Comparison of ENCODE assay signal across 1 cellular context in genomic region chr17:40361063-40361924, GRCh38.
TF ChIP-seq lines count a peak whose summit lies in the region.

No MANE protein-coding gene starts in this region.

TF ChIP-seq in WTC11, 78 proteins besides CTCF, POLR2A, EP300 and RAD21:
- TF ChIP-seq ZNF219 (CRISPR knock-in tag; IDR thresholded peaks at IDR 0.05; ENCODE audit: borderline replicate concordance) (no peak), ZNF121 (CRISPR knock-in tag; IDR thresholded peaks at IDR 0.05) (no peak), PRRX2 (CRISPR knock-in tag; IDR thresholded peaks at IDR 0.05) (no peak), MYBL2 (CRISPR knock-in tag; IDR thresholded peaks at IDR 0.05) (no peak), ATF6 (CRISPR knock-in tag; IDR thresholded peaks at IDR 0.05) (no peak), TP53 (CRISPR knock-in tag; IDR thresholded peaks at IDR 0.05) (no peak), CREM (CRISPR knock-in tag; IDR thresholded peaks at IDR 0.05) (no peak), GABPB1 (CRISPR knock-in tag; IDR thresholded peaks at IDR 0.05) (no peak), MLX (CRISPR knock-in tag; IDR thresholded peaks at IDR 0.05) (no peak), TEAD4 (CRISPR knock-in tag; IDR thresholded peaks at IDR 0.05) (no peak)
- TF ChIP-seq, protein P1, sequence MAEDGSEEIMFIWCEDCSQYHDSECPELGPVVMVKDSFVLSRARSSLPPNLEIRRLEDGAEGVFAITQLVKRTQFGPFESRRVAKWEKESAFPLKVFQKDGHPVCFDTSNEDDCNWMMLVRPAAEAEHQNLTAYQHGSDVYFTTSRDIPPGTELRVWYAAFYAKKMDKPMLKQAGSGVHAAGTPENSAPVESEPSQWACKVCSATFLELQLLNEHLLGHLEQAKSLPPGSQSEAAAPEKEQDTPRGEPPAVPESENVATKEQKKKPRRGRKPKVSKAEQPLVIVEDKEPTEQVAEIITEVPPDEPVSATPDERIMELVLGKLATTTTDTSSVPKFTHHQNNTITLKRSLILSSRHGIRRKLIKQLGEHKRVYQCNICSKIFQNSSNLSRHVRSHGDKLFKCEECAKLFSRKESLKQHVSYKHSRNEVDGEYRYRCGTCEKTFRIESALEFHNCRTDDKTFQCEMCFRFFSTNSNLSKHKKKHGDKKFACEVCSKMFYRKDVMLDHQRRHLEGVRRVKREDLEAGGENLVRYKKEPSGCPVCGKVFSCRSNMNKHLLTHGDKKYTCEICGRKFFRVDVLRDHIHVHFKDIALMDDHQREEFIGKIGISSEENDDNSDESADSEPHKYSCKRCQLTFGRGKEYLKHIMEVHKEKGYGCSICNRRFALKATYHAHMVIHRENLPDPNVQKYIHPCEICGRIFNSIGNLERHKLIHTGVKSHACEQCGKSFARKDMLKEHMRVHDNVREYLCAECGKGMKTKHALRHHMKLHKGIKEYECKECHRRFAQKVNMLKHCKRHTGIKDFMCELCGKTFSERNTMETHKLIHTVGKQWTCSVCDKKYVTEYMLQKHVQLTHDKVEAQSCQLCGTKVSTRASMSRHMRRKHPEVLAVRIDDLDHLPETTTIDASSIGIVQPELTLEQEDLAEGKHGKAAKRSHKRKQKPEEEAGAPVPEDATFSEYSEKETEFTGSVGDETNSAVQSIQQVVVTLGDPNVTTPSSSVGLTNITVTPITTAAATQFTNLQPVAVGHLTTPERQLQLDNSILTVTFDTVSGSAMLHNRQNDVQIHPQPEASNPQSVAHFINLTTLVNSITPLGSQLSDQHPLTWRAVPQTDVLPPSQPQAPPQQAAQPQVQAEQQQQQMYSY (CRISPR knock-in tag; IDR thresholded peaks at IDR 0.05): no peak
- TF ChIP-seq, protein P2, sequence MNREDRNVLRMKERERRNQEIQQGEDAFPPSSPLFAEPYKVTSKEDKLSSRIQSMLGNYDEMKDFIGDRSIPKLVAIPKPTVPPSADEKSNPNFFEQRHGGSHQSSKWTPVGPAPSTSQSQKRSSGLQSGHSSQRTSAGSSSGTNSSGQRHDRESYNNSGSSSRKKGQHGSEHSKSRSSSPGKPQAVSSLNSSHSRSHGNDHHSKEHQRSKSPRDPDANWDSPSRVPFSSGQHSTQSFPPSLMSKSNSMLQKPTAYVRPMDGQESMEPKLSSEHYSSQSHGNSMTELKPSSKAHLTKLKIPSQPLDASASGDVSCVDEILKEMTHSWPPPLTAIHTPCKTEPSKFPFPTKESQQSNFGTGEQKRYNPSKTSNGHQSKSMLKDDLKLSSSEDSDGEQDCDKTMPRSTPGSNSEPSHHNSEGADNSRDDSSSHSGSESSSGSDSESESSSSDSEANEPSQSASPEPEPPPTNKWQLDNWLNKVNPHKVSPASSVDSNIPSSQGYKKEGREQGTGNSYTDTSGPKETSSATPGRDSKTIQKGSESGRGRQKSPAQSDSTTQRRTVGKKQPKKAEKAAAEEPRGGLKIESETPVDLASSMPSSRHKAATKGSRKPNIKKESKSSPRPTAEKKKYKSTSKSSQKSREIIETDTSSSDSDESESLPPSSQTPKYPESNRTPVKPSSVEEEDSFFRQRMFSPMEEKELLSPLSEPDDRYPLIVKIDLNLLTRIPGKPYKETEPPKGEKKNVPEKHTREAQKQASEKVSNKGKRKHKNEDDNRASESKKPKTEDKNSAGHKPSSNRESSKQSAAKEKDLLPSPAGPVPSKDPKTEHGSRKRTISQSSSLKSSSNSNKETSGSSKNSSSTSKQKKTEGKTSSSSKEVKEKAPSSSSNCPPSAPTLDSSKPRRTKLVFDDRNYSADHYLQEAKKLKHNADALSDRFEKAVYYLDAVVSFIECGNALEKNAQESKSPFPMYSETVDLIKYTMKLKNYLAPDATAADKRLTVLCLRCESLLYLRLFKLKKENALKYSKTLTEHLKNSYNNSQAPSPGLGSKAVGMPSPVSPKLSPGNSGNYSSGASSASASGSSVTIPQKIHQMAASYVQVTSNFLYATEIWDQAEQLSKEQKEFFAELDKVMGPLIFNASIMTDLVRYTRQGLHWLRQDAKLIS (CRISPR knock-in tag; IDR thresholded peaks at IDR 0.05; ENCODE audit: borderline replicate concordance): no peak
- TF ChIP-seq, protein P3, sequence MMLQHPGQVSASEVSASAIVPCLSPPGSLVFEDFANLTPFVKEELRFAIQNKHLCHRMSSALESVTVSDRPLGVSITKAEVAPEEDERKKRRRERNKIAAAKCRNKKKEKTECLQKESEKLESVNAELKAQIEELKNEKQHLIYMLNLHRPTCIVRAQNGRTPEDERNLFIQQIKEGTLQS (CRISPR knock-in tag; conservative IDR thresholded peaks at IDR 0.05): no peak
